ENCODE assay signal across 8 cellular contexts in genomic region chr1:169367686-169368405, GRCh38. TPM values are rescaled to one million over a fixed set of nuclear protein-coding genes. Genes with fewer than 3 reads are reported as not detected.
DNase-seq lines count a peak whose midpoint lies in the region; ATAC-seq and TF ChIP-seq lines count a peak whose summit lies in the region.

Gene BLZF1 (plus strand): TSS chr1:169368195. CDS start chr1:169369523, 1,328 bp downstream.
Gene NME7 (minus strand): TSS chr1:169367797. CDS start chr1:169367710, 87 bp downstream.

- H3K27ac ChIP-seq in duodenal mucosa (ENCODE audit: low read depth, low read length), result peak within 1 kb of the TSS; percentile 69
- peak within 1 kb of the TSS; percentile 83 to 88 for H3K27ac ChIP-seq in liver (ENCODE audit: low read depth in 1 of 2, low read length in 2 of 2)

- DNase-seq in C1 segment of cervical spinal cord (lab: John Stamatoyannopoulos, UW) (peak; percentile 38 to 97 (median 88)), NCI-H748 treated with DMSO at 0.1 percent for 48 hours (lab: John Stamatoyannopoulos, UW) (peak; percentile 87)
- peak; percentile 96 to 97 for DNase-seq in activated CD4-positive, alpha-beta T cell treated with anti-CD3 and anti-CD28 coated beads, Interleukin-2, amount 50 U/mL, for 24 hours (ENCODE audit: low read depth in 1 of 2, low spot score in 1 of 2)
- DNase-seq in stimulated activated CD4-positive, alpha-beta T cell treated with anti-CD3 and anti-CD28 coated beads, Interleukin-4, amount 100 ng/mL, for 24 hours, result peak; percentile 99

- peak within 1 kb of the TSS; percentile 96 to 97 for H3K4me3 ChIP-seq in duodenal mucosa (ENCODE audit: low read depth in 1 of 2, low read length in 2 of 2)
- H3K4me3 ChIP-seq in liver (ENCODE audit: low read depth in 1 of 3, low read length in 3 of 3), result peak within 1 kb of the TSS; percentile 54 to 100 (median 85)

- H3K9ac ChIP-seq in duodenal mucosa (ENCODE audit: low read depth in 1 of 2, low read length in 2 of 2) (peak within 1 kb of the TSS; percentile 67 to 86), liver (ENCODE audit: low read depth in 1 of 2, low read length in 2 of 2) (peak within 1 kb of the TSS; percentile 44 to 95)

- peak; percentile 35 to 37 for TF ChIP-seq RAD21 in liver (IDR thresholded peaks at IDR 0.05)

- under 1% methylated on average over 37 of the region's 37 CpGs for WGBS in liver

- ATAC-seq in GM19395 (IDR thresholded peaks at IDR 0.05; ENCODE audit: unreplicated experiment) (peak; percentile 99), HG03558 (IDR thresholded peaks at IDR 0.05; ENCODE audit: extremely low read depth, unreplicated experiment) (peak; percentile 90)

- TF ChIP-seq CTCF in liver (IDR thresholded peaks at IDR 0.05; ENCODE audit: low read depth, low read length, missing input control), result no peak

- H3K4me1 ChIP-seq in duodenal mucosa (ENCODE audit: control insufficient read depth in 1 of 2, insufficient read depth in 2 of 2, low read length in 2 of 2), result peaks cover 12 to 21% of the 10 kb centered on the region in 2 donors
- H3K4me1 ChIP-seq in liver (ENCODE audit: control insufficient read depth in 4 of 4, insufficient read depth in 4 of 4, low read length in 3 of 4), result peaks cover 2 to 17% (median 12%) of the 10 kb centered on the region in 4 donors

- no peaks in the 10 kb centered on the region for H3K9me3 ChIP-seq in duodenal mucosa (ENCODE audit: control insufficient read depth in 1 of 2, low read length in 2 of 2)
- H3K9me3 ChIP-seq in liver (ENCODE audit: control insufficient read depth in 4 of 4, low read length in 3 of 4), result no peaks in the 10 kb centered on the region

- no peaks in the 10 kb centered on the region for H3K27me3 ChIP-seq in duodenal mucosa (ENCODE audit: control insufficient read depth in 1 of 2, insufficient read depth in 2 of 2, low read length in 2 of 2)
- no peaks in the 10 kb centered on the region for H3K27me3 ChIP-seq in liver (ENCODE audit: control insufficient read depth in 4 of 4, insufficient read depth in 4 of 4, low read length in 3 of 4)

- H3K36me3 ChIP-seq in duodenal mucosa (ENCODE audit: control insufficient read depth in 1 of 2, insufficient read depth in 2 of 2, low read length in 2 of 2), result peaks cover 4 to 8% of the 10 kb centered on the region in 2 donors
- H3K36me3 ChIP-seq in liver (ENCODE audit: control insufficient read depth in 4 of 4, insufficient read depth in 3 of 4, low read depth in 1 of 4, low read length in 3 of 4), result peaks cover 0 to 8% (median 3%) of the 10 kb centered on the region in 4 donors

TF ChIP-seq in liver, 16 proteins besides CTCF, POLR2A, EP300 and RAD21:
- TF ChIP-seq RXRA (IDR thresholded peaks at IDR 0.05), result peak; percentile 30 to 32
- peak; percentile 50 for TF ChIP-seq NR2F2 (IDR thresholded peaks at IDR 0.05)
- peak; percentile 96 for TF ChIP-seq YY1 (IDR thresholded peaks at IDR 0.05)
- no peak for TF ChIP-seq FOXA1 (IDR thresholded peaks at IDR 0.05)
- TF ChIP-seq JUND (IDR thresholded peaks at IDR 0.05), result peak in 1 of 2 donors; percentile 31
- peak; percentile 72 for TF ChIP-seq SP1 (IDR thresholded peaks at IDR 0.05)
- peak; percentile 31 for TF ChIP-seq TAF1 (conservative IDR thresholded peaks at IDR 0.05)
- peak; percentile 97 for TF ChIP-seq MAX (IDR thresholded peaks at IDR 0.05)
- peak; percentile 91 to 98 for TF ChIP-seq GABPA (IDR thresholded peaks at IDR 0.05 in 1 of 2, conservative IDR thresholded peaks at IDR 0.05 in 1 of 2)
- peak; percentile 32 for TF ChIP-seq REST (IDR thresholded peaks at IDR 0.05)
- TF ChIP-seq HNF4G (IDR thresholded peaks at IDR 0.05), result no peak
- no peak for TF ChIP-seq FOXA2 (IDR thresholded peaks at IDR 0.05)
- peak; percentile 80 to 96 for TF ChIP-seq EGR1 (IDR thresholded peaks at IDR 0.05; ENCODE audit: low read depth in 2 of 2)
- TF ChIP-seq HNF4A (conservative IDR thresholded peaks at IDR 0.05), result no peak
- TF ChIP-seq ZBTB33 (IDR thresholded peaks at IDR 0.05), result peak; percentile 17

RNA-seq across cellular contexts. Expression of gene BLZF1, which starts in this region (rescaled TPM):
- 10 to 100 TPM; 11.9 to 13.1 TPM for total RNA-seq in liver
- polyA plus RNA-seq in liver, result 1 to 10 TPM; 5.3 to 5.6 TPM

RNA-seq across cellular contexts. Expression of gene NME7, which starts in this region (rescaled TPM):
- 1 to 10 TPM; 7.8 to 8.6 TPM for total RNA-seq in liver
- 10 to 100 TPM; 10.2 to 26.5 TPM for polyA plus RNA-seq in liver

Comparison
In these comparisons a context has a peak if more than half of its experiments do, and no peak if none do; other contexts are left out.
1. Peak in every context shown above with its lines: DNase-seq, ATAC-seq, H3K4me3 ChIP-seq and H3K27ac ChIP-seq.